In the genomic region with DNA sequence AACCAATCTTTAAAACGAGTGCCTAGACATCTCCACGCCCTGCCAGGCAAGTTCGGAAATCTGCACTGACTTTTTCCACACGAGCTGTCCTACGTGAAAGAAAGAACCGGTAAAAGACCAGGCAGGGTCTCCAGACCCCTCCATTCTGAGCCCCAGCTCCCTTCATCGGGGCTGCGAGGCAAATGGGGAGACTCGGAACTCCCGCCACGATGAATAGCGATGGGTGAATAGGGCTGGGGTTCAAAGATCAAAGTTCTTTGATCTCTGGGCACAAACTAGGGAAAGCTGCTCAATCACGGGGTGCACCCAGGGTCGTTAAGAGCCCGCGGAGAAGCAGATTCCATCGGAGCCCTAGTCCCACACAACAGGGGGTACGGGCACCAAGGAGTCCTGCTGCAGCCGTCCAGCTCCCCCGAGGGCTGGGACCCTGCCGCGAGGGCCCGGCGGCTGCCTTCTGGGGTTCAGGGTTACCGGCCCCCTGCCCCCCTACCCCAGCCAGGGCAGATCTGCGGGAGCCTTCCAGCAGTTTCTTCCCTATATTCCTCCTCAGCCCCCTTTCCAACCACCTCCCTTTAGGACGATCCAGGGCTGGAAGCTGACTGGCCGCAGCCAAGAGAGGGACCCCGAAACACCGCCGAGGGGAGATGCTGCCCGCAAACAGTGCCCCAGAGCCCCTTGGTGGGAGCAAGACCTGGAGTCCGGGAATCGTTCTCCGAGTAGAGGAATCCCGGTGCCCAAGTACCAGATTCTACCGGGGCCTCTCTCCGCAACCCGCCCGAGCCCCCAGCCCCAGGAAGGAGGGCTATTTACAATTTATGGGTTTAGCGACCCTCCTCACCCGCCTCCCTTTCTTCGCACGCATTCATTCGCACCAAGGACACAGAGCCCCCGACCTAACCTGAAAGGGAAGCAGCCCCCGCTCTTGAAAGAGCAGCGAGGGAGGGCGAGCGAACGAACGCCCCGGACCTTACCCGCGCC, we compare ENCODE assay signal across 9 cellular contexts. TPM values are rescaled to one million over a fixed set of nuclear protein-coding genes. Genes with fewer than 3 reads are reported as not detected.
A peak's percentile ranks its signal among the peaks of the same experiment; 100 is the strongest.
DNase-seq lines count a peak whose midpoint lies in the region; ATAC-seq and TF ChIP-seq lines count a peak whose summit lies in the region.
"Had no signal": no experiment of that assay in that cellular context is flagged by ENCODE, and none has a peak within 500 bp of the region (broad histone marks: within the 10 kb centered on the region; RNA-seq: fewer than 3 reads in every experiment).

No MANE protein-coding gene starts in this region.

- H3K9ac ChIP-seq in ES-I3 (ENCODE audit: low read depth, low read length), result peak overlapping the region; percentile 77
- H3K9ac ChIP-seq in fibroblast of lung (ENCODE audit: insufficient read depth, low read length), result peak overlapping the region; percentile 43
- peak overlapping the region; percentile 17 for H3K9ac ChIP-seq in rectal smooth muscle tissue (ENCODE audit: low read length)

- H3K79me2 ChIP-seq in fibroblast of lung (ENCODE audit: control insufficient read depth, insufficient read depth, low read length), result no peaks in the 10 kb centered on the region

- no peaks in the 10 kb centered on the region for H3K36me3 ChIP-seq in ES-I3 (ENCODE audit: insufficient read depth, low read length)
- no peaks in the 10 kb centered on the region for H3K36me3 ChIP-seq in SJSA1
- H3K36me3 ChIP-seq in fibroblast of lung (ENCODE audit: control insufficient read depth, insufficient read depth, low read length), result no peaks in the 10 kb centered on the region
- no peaks in the 10 kb centered on the region for H3K36me3 ChIP-seq in rectal smooth muscle tissue (ENCODE audit: control insufficient read depth, insufficient read depth, low read length)
- H3K36me3 ChIP-seq: neutrophil had no signal

- H3K4me3 ChIP-seq in SJSA1 (peak overlapping the region; percentile 48), fibroblast of lung (replicated peaks in 1 of 4; ENCODE audit: control extremely low read depth in 1 of 4, insufficient read depth in 1 of 4, low read depth in 3 of 4, low read length in 4 of 4) (peak overlapping the region; percentile 42 to 77 (median 46)), rectal smooth muscle tissue (ENCODE audit: low read length) (peak overlapping the region; percentile 71)

- H4K20me1 ChIP-seq in fibroblast of lung (ENCODE audit: control insufficient read depth, extremely low read depth, insufficient read depth, low read length), result no peaks in the 10 kb centered on the region

- TF ChIP-seq CTCF in fibroblast of lung (conservative IDR thresholded peaks at IDR 0.05 in 1 of 2, IDR thresholded peaks at IDR 0.05 in 1 of 2; ENCODE audit: low read depth in 1 of 2, low read length in 2 of 2), result no peak

- DNase-seq in SJSA1 (ENCODE audit: low read depth in 1 of 2, low spot score in 2 of 2), result no peak
- DNase-seq in fibroblast of lung (ENCODE audit: low read depth in 2 of 2), result no peak
- DNase-seq in KG1 (lab: John Stamatoyannopoulos, UW), result no peak
- no peak for DNase-seq in T-helper 9 cell

- H2AFZ ChIP-seq in fibroblast of lung (ENCODE audit: low read length), result peak overlapping the region; percentile 73

- H3K4me2 ChIP-seq in fibroblast of lung (ENCODE audit: extremely low read depth, insufficient read depth, low read length), result peak overlapping the region; percentile 92

- H3K27ac ChIP-seq in SJSA1, result no peak overlapping the region
- no peak overlapping the region for H3K27ac ChIP-seq in fibroblast of lung (ENCODE audit: insufficient read depth, low read length)
- peak overlapping the region; percentile 40 for H3K27ac ChIP-seq in rectal smooth muscle tissue (ENCODE audit: low read depth, low read length)
- H3K27ac ChIP-seq: neutrophil had no signal

- no peak for ATAC-seq in HG02885 (IDR thresholded peaks at IDR 0.05; ENCODE audit: poor library complexity, unreplicated experiment)
- no peak for ATAC-seq in GM19328 (IDR thresholded peaks at IDR 0.05; ENCODE audit: unreplicated experiment)

- H3K4me1 ChIP-seq in ES-I3 (ENCODE audit: insufficient read depth, low read length) (peaks cover 25% of the 10 kb centered on the region), SJSA1 (replicated peaks) (peaks cover 43% of the 10 kb centered on the region), fibroblast of lung (ENCODE audit: control insufficient read depth, extremely low read depth, insufficient read depth, low read length) (peaks cover 18% of the 10 kb centered on the region), rectal smooth muscle tissue (ENCODE audit: control insufficient read depth, insufficient read depth, low read length) (peaks cover 9% of the 10 kb centered on the region)

- peaks cover 32% of the 10 kb centered on the region for H3K27me3 ChIP-seq in SJSA1 (replicated peaks)
- no peaks in the 10 kb centered on the region for H3K27me3 ChIP-seq in fibroblast of lung (ENCODE audit: control insufficient read depth, insufficient read depth, low read length)
- H3K27me3 ChIP-seq in rectal smooth muscle tissue (ENCODE audit: control insufficient read depth, insufficient read depth, low read length), result no peaks in the 10 kb centered on the region

- H3K9me3 ChIP-seq in ES-I3 (ENCODE audit: control insufficient read depth, insufficient read depth, low read length) (no peaks in the 10 kb centered on the region), SJSA1 (replicated peaks) (0 out of 2 replicates have a peak, but pooled peaks cover 5% of the 10 kb centered on the region), fibroblast of lung (ENCODE audit: control insufficient read depth, insufficient read depth, low read depth, low read length) (no peaks in the 10 kb centered on the region)
- H3K9me3 ChIP-seq: neutrophil had no signal

RNA-seq across cellular contexts. Expression of gene LRP4, which starts 1.0 kb away (rescaled TPM):
- 0.28 and 0.32 TPM in 2 replicates for total RNA-seq in SJSA1 (2014; rRNA removed; shearing (Covaris generic))
- 1.3 TPM in 2 replicates for total RNA-seq in fibroblast of lung
- 2.9 and 3.3 TPM in 2 replicates for polyA plus RNA-seq in fibroblast of lung
- 3.7 and 3.8 TPM in 2 replicates for polyA plus RNA-seq in fibroblast of lung (2012)
- 24.3 and 56.5 TPM in 2 replicates for polyA minus RNA-seq in fibroblast of lung (ENCODE audit: low replicate concordance)

RNA-seq across cellular contexts. Expression of gene CSTPP1, which starts 19.2 kb away (rescaled TPM):
- 11.3 and 14.9 TPM in 2 replicates for total RNA-seq in SJSA1 (2014; rRNA removed; shearing (Covaris generic))
- total RNA-seq in fibroblast of lung, result 13.9 and 15.5 TPM in 2 replicates
- polyA plus RNA-seq in fibroblast of lung, result 34.1 TPM in 2 replicates
- polyA plus RNA-seq in fibroblast of lung (2012), result 28.8 and 36.7 TPM in 2 replicates
- 34.8 and 41.2 TPM in 2 replicates for polyA minus RNA-seq in fibroblast of lung (ENCODE audit: low replicate concordance)

Comparison
In these comparisons a context has a peak if more than half of its experiments do, and no peak if none do; other contexts are left out.
1. H3K9ac ChIP-seq: peak in every context shown above with its lines; median percentile 77 in ES-I3; 43 in fibroblast of lung; 17 in rectal smooth muscle tissue.